23 cellular contexts compared by ENCODE assay signal in genomic region chr12:19737019-19737418, GRCh38.
"Had no signal": no experiment of that assay in that cellular context is flagged by ENCODE, and none has a peak within 500 bp of the region (broad histone marks: within the 10 kb centered on the region; RNA-seq: fewer than 3 reads in every experiment).

No MANE protein-coding gene starts in this region.

- H3K27me3 Mint-ChIP-seq: IgD-negative memory B cell had no signal

- H3K27ac ChIP-seq: KMS-11, PC-9, Peyer's patch, SJSA1, SK-N-MC had no signal

- DNase-seq: Kasumi-1, MM.1S, NCI-H1092 treated with DMSO at 0.1 percent for 48 hours, NCI-H1436, NCI-H187, NCI-H2029, NCI-H2081 treated with DMSO at 0.1 percent for 48 hours, NCI-H2171, NCI-H226, NCI-H446, NCI-H510A, NCI-H524 treated with DMSO at 0.1 percent for 48 hours, NCI-H69, NCI-H774, PC-9, Peyer's patch, SIG-M5 had no signal

- H3K9me3 ChIP-seq: Peyer's patch, SJSA1 had no signal

- H3K27ac Mint-ChIP-seq: IgD-negative memory B cell had no signal

- H3K36me3 ChIP-seq: Peyer's patch, SJSA1 had no signal

- H3K9me3 Mint-ChIP-seq: IgD-negative memory B cell had no signal

- H3K4me1 ChIP-seq: Peyer's patch had no signal

- H3K4me3 ChIP-seq: K562, PC-9, Peyer's patch, SJSA1, SK-N-MC had no signal

- H3K4me3 Mint-ChIP-seq: IgD-negative memory B cell had no signal

- H3K9ac ChIP-seq: KMS-11 had no signal

- H3K27me3 ChIP-seq: Peyer's patch, SJSA1 had no signal

- H2AFZ ChIP-seq: PC-9 had no signal

- H3K4me1 Mint-ChIP-seq: IgD-negative memory B cell had no signal

- ATAC-seq: K562, Right ventricle myocardium inferior had no signal

- H3K4me2 ChIP-seq: KMS-11, PC-9 had no signal

- H3K36me3 Mint-ChIP-seq: IgD-negative memory B cell had no signal
